In genomic region chr3:42495393-42495792, GRCh38 we compare ENCODE assay signal across 1 cellular context.
TF ChIP-seq lines count a peak whose summit lies in the region.

No MANE protein-coding gene starts in this region.

TF ChIP-seq in HCT116, 20 proteins besides CTCF, POLR2A, EP300 and RAD21:
- TF ChIP-seq EZH2phosphoT487 (IDR thresholded peaks at IDR 0.05; ENCODE audit: borderline replicate concordance), result no peak
